Comparison of ENCODE assay signal across 17 cellular contexts in genomic region chr1:9258629-9259028, GRCh38.
"Had no signal": no experiment of that assay in that cellular context is flagged by ENCODE, and none has a peak within 500 bp of the region (broad histone marks: within the 10 kb centered on the region; RNA-seq: fewer than 3 reads in every experiment).

No MANE protein-coding gene starts in this region.

- H3K27me3 Mint-ChIP-seq: activated naive CD4-positive, alpha-beta T cell treated with anti-CD3 and anti-CD28 coated beads, Interleukin-2, amount 50 U/mL, for 24 hours; progenitor cell of endocrine pancreas; T-cell had no signal

- H3K4me3 Mint-ChIP-seq: activated naive CD4-positive, alpha-beta T cell treated with anti-CD3 and anti-CD28 coated beads, Interleukin-2, amount 50 U/mL, for 24 hours; activated T-cell treated with anti-CD3 and anti-CD28 coated beads, Interleukin-2, amount 50 U/mL, for 72 hours; T-cell had no signal

- DNase-seq: activated CD4-positive, alpha-beta T cell treated with anti-CD3 and anti-CD28 coated beads, Interleukin-2, amount 50 U/mL, for 1 hour; activated CD8-positive, alpha-beta memory T cell treated with anti-CD3 and anti-CD28 coated beads for 24 hours; activated gamma-delta T cell; activated T-cell treated with anti-CD3 and anti-CD28 coated beads, Interleukin-2, amount 50 U/mL, for 72 hours; foreskin keratinocyte; head of caudate nucleus; kidney; occipital lobe; T-cell; T1000 had no signal

- H3K27ac ChIP-seq: foreskin keratinocyte, right atrium auricular region, skin epidermis, upper lobe of right lung had no signal

- H3K9me3 ChIP-seq: right atrium auricular region, upper lobe of right lung had no signal

- FAIRE-seq: kidney had no signal

- H3K27me3 ChIP-seq: foreskin keratinocyte, right atrium auricular region, upper lobe of right lung had no signal

- H3K9me3 Mint-ChIP-seq: activated naive CD4-positive, alpha-beta T cell treated with anti-CD3 and anti-CD28 coated beads, Interleukin-2, amount 50 U/mL, for 24 hours; T-cell had no signal

- ATAC-seq: activated T-cell treated with anti-CD3 and anti-CD28 coated beads, Interleukin-2, amount 50 U/mL, for 72 hours; foreskin keratinocyte; left lobe of liver; T-cell had no signal

- H3K4me1 ChIP-seq: foreskin keratinocyte, upper lobe of right lung had no signal

- H3K4me3 ChIP-seq: lung, right atrium auricular region, skin epidermis, upper lobe of right lung had no signal

- H3K27ac Mint-ChIP-seq: activated naive CD4-positive, alpha-beta T cell treated with anti-CD3 and anti-CD28 coated beads, Interleukin-2, amount 50 U/mL, for 24 hours; activated T-cell treated with anti-CD3 and anti-CD28 coated beads, Interleukin-2, amount 50 U/mL, for 72 hours; progenitor cell of endocrine pancreas; T-cell had no signal
